17 cellular contexts compared by ENCODE assay signal in genomic region chr11:79200398-79201070, GRCh38.
"Had no signal": no experiment of that assay in that cellular context is flagged by ENCODE, and none has a peak within 500 bp of the region (broad histone marks: within the 10 kb centered on the region; RNA-seq: fewer than 3 reads in every experiment).

No MANE protein-coding gene starts in this region.

- H3K27ac ChIP-seq: testis, upper lobe of right lung, VCaP had no signal

- H3K9me3 ChIP-seq: testis, upper lobe of right lung had no signal

- H3K36me3 Mint-ChIP-seq: activated CD4-positive, alpha-beta memory T cell treated with anti-CD3 and anti-CD28 coated beads for 36 hours had no signal

- H3K36me3 ChIP-seq: upper lobe of right lung had no signal

- H3K27me3 Mint-ChIP-seq: activated CD4-positive, alpha-beta memory T cell treated with anti-CD3 and anti-CD28 coated beads for 36 hours; activated T-cell treated with anti-CD3 and anti-CD28 coated beads, Interleukin-2, amount 50 U/mL, for 24 hours; central memory CD8-positive, alpha-beta T cell; progenitor cell of endocrine pancreas; stimulated activated naive CD8-positive, alpha-beta T cell treated with anti-CD3 and anti-CD28 coated beads, Interleukin-15, amount 100 ng/mL, for 72 hours had no signal

- ATAC-seq: sciatic nerve; SK-N-SH treated with all-trans-retinoic acid at 6 μM for 48 hours; stimulated activated naive CD8-positive, alpha-beta T cell treated with anti-CD3 and anti-CD28 coated beads, Interleukin-15, amount 100 ng/mL, for 72 hours; upper lobe of right lung had no signal

- H3K4me1 ChIP-seq: testis, upper lobe of right lung had no signal

- DNase-seq: activated CD4-positive, alpha-beta memory T cell treated with anti-CD3 and anti-CD28 coated beads for 36 hours; activated CD4-positive, alpha-beta T cell treated with anti-CD3 and anti-CD28 coated beads for 1 hour; activated naive CD4-positive, alpha-beta T cell treated with anti-CD3 and anti-CD28 coated beads, Interleukin-2, amount 50 U/mL, for 16 hours; activated T-cell treated with anti-CD3 and anti-CD28 coated beads, Interleukin-2, amount 50 U/mL, for 24 hours; cortex of kidney; effector CD4-positive, alpha-beta T cell; foreskin melanocyte; mesendoderm; stimulated activated naive CD8-positive, alpha-beta T cell treated with anti-CD3 and anti-CD28 coated beads, Interleukin-15, amount 100 ng/mL, for 72 hours; testis; upper lobe of right lung had no signal

- H3K4me3 Mint-ChIP-seq: activated CD4-positive, alpha-beta memory T cell treated with anti-CD3 and anti-CD28 coated beads for 36 hours; activated T-cell treated with anti-CD3 and anti-CD28 coated beads, Interleukin-2, amount 50 U/mL, for 24 hours; central memory CD8-positive, alpha-beta T cell; nephron; stimulated activated naive CD8-positive, alpha-beta T cell treated with anti-CD3 and anti-CD28 coated beads, Interleukin-15, amount 100 ng/mL, for 72 hours had no signal

- H3K4me1 Mint-ChIP-seq: central memory CD8-positive, alpha-beta T cell; stimulated activated naive CD8-positive, alpha-beta T cell treated with anti-CD3 and anti-CD28 coated beads, Interleukin-15, amount 100 ng/mL, for 72 hours had no signal

- H3K9me3 Mint-ChIP-seq: activated CD4-positive, alpha-beta memory T cell treated with anti-CD3 and anti-CD28 coated beads for 36 hours; activated T-cell treated with anti-CD3 and anti-CD28 coated beads, Interleukin-2, amount 50 U/mL, for 24 hours; central memory CD8-positive, alpha-beta T cell; nephron had no signal

- H3K27me3 ChIP-seq: testis, upper lobe of right lung had no signal

- H3K27ac Mint-ChIP-seq: activated CD4-positive, alpha-beta memory T cell treated with anti-CD3 and anti-CD28 coated beads for 36 hours; activated T-cell treated with anti-CD3 and anti-CD28 coated beads, Interleukin-2, amount 50 U/mL, for 24 hours; nephron; progenitor cell of endocrine pancreas; stimulated activated naive CD8-positive, alpha-beta T cell treated with anti-CD3 and anti-CD28 coated beads, Interleukin-15, amount 100 ng/mL, for 72 hours had no signal

- H3K4me3 ChIP-seq: testis, upper lobe of right lung had no signal
